11 cellular contexts compared by ENCODE assay signal in the genomic region with DNA sequence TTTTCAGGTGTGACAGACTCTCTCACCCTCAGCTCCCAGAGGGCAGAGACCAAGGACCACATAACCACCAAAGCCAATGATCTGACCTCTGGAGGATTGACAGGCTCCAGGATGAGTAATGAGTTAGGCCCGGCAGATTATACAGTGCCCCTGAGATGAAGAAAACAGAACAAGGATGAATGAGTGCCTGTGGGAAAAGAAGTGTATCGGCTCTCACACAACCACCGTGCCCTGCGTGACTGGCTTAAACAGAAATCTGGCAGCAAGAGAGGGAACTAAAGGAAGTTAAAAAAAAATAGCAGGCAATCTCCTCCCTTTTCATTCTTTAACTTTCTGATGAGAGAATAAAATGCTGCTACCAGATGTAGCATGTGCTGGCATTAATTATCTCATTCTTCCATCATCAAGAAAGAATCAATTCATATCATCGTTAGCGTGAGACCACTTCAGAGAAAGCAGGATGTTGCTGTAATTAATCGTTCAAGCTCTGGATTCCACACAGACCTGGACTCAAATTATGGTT.
DNase-seq lines count a peak whose midpoint lies in the region; ATAC-seq and TF ChIP-seq lines count a peak whose summit lies in the region.
"Had no signal": no experiment of that assay in that cellular context is flagged by ENCODE, and none has a peak within 500 bp of the region (broad histone marks: within the 10 kb centered on the region; RNA-seq: fewer than 3 reads in every experiment).

No MANE protein-coding gene starts in this region.

- no peak overlapping the region for H3K27ac Mint-ChIP-seq in glutamatergic neuron (ENCODE audit: unreplicated experiment)
- H3K27ac Mint-ChIP-seq: CD8-positive, alpha-beta memory T cell had no signal

- no peaks in the 10 kb centered on the region for H3K27me3 Mint-ChIP-seq in glutamatergic neuron (ENCODE audit: unreplicated experiment)
- H3K27me3 Mint-ChIP-seq: CD8-positive, alpha-beta memory T cell had no signal

- intact Hi-C loops in left ventricle myocardium inferior (cut with micrococcal nuclease): no loop called here

- H3K36me3 ChIP-seq in kidney epithelial cell (ENCODE audit: control insufficient read depth, insufficient read depth, low read length) (no peaks in the 10 kb centered on the region), left ventricle myocardium inferior (no peaks in the 10 kb centered on the region)

- no peaks in the 10 kb centered on the region for H3K27me3 ChIP-seq in kidney epithelial cell (ENCODE audit: control insufficient read depth, insufficient read depth, low read length)
- no peaks in the 10 kb centered on the region for H3K27me3 ChIP-seq in left ventricle myocardium inferior (ENCODE audit: low read depth)

- H3K4me3 ChIP-seq in kidney epithelial cell (ENCODE audit: low read depth, low read length) (no peak overlapping the region), left ventricle myocardium inferior (no peak overlapping the region)

- TF ChIP-seq CTCF in kidney epithelial cell (IDR thresholded peaks at IDR 0.05; ENCODE audit: insufficient read depth, low read length, poor library complexity, severe bottlenecking): no peak
- no peak for TF ChIP-seq CTCF in left ventricle myocardium inferior (IDR thresholded peaks at IDR 0.05; ENCODE audit: borderline replicate concordance)
- no peak for TF ChIP-seq CTCF in glutamatergic neuron (IDR thresholded peaks at IDR 0.05; ENCODE audit: partially characterized antibody, unreplicated experiment)

- H3K27ac ChIP-seq in left ventricle myocardium inferior (replicated peaks): no peak overlapping the region

- no peaks in the 10 kb centered on the region for H3K4me1 ChIP-seq in left ventricle myocardium inferior

- no peaks in the 10 kb centered on the region for H3K9me3 ChIP-seq in left ventricle myocardium inferior (replicated peaks)

- no peaks in the 10 kb centered on the region for H3K36me3 Mint-ChIP-seq in glutamatergic neuron (ENCODE audit: unreplicated experiment)
- H3K36me3 Mint-ChIP-seq: CD8-positive, alpha-beta memory T cell had no signal

- H3K4me3 Mint-ChIP-seq in glutamatergic neuron (ENCODE audit: unreplicated experiment): no peak overlapping the region
- H3K4me3 Mint-ChIP-seq: CD8-positive, alpha-beta memory T cell had no signal

- H3K9me3 Mint-ChIP-seq in glutamatergic neuron (ENCODE audit: unreplicated experiment): no peaks in the 10 kb centered on the region

- no peaks in the 10 kb centered on the region for H3K4me1 Mint-ChIP-seq in glutamatergic neuron (ENCODE audit: low read depth, unreplicated experiment)

- peak; percentile 70 for DNase-seq in GM03348 (ENCODE audit: low spot score)
- DNase-seq in T1000 (lab: John Stamatoyannopoulos, UW): peak; percentile 38
- DNase-seq in kidney epithelial cell (ENCODE audit: low read depth): peak; percentile 48
- DNase-seq in left ventricle myocardium inferior: no peak
- no peak for DNase-seq in activated CD4-positive, CD25-positive, alpha-beta regulatory T cell (lab: John Stamatoyannopoulos, UW)
- no peak for DNase-seq in hypothalamus (lab: John Stamatoyannopoulos, UW)
- no peak for DNase-seq in glutamatergic neuron
- DNase-seq: CD8-positive, alpha-beta memory T cell; MM.1S; SHP77 had no signal

- peak; percentile 86 for ATAC-seq in HG02610 (IDR thresholded peaks at IDR 0.05; ENCODE audit: unreplicated experiment)

Comparison
In these comparisons a context has a peak if more than half of its experiments do, and no peak if none do; other contexts are left out.
1. DNase-seq: peak in GM03348 (single experiment), T1000 (single experiment) and kidney epithelial cell (single experiment); none in left ventricle myocardium inferior (single experiment), activated CD4-positive, CD25-positive, alpha-beta regulatory T cell (0 of 4), hypothalamus (0 of 51) and glutamatergic neuron (single experiment).